Comparison of ENCODE assay signal across 20 cellular contexts in genomic region chr2:165268751-165269150, GRCh38. TPM values are rescaled to one million over a fixed set of nuclear protein-coding genes. Genes with fewer than 3 reads are reported as not detected.
DNase-seq lines count a peak whose midpoint lies in the region; ATAC-seq, FAIRE-seq and TF ChIP-seq lines count a peak whose summit lies in the region.
"Had no signal": no experiment of that assay in that cellular context is flagged by ENCODE, and none has a peak within 500 bp of the region (broad histone marks: within the 10 kb centered on the region; RNA-seq: fewer than 3 reads in every experiment).

No MANE protein-coding gene starts in this region.

- no peak overlapping the region for H3K27ac ChIP-seq in HepG2 (ENCODE audit: extremely low read length, insufficient read depth, low read length)
- H3K27ac ChIP-seq in right lobe of liver, result no peak overlapping the region
- H3K27ac ChIP-seq in OCI-LY7 (ENCODE audit: low read depth, low read length, poor library complexity, severe bottlenecking), result no peak overlapping the region
- H3K27ac ChIP-seq: esophagus squamous epithelium, pancreas, PC-9, spleen, tibial nerve had no signal

- BruUV-seq in HepG2 (replicated peaks; lab: Mats Ljungman, UMichigan), result no TSS peak
- no TSS peak for BruUV-seq in OCI-LY7 (replicated peaks; lab: Mats Ljungman, UMichigan)

- ATAC-seq in HepG2 (no peak), right lobe of liver (no peak), GM21723 (IDR thresholded peaks at IDR 0.05; ENCODE audit: unreplicated experiment) (peak; percentile 84), HG03432 (IDR thresholded peaks at IDR 0.05; ENCODE audit: unreplicated experiment) (peak; percentile 74), left colon (no peak)
- ATAC-seq in stimulated activated naive CD8-positive, alpha-beta T cell treated with anti-CD3 and anti-CD28 coated beads, Interleukin-15, amount 100 ng/mL, for 72 hours, result peak; percentile 96
- ATAC-seq: left cardiac atrium, pancreas had no signal

- peak overlapping the region; percentile 66 to 69 for H3K27ac Mint-ChIP-seq in stimulated activated naive CD8-positive, alpha-beta T cell treated with anti-CD3 and anti-CD28 coated beads, Interleukin-15, amount 100 ng/mL, for 72 hours
- H3K27ac Mint-ChIP-seq: activated T-helper 1 cell treated with anti-CD3 and anti-CD28 coated beads, Interleukin-12 subunit alpha, Interleukin-12 subunit beta, Interleukin-2, Interleukin-4 antibody, amounts not matched to agents 30 ng/mL and 10 ng/mL and 1 ng/mL, durations not matched to agents 14 hours and 24 hours and 36 hours had no signal

- H3K4me1 ChIP-seq in HepG2 (ENCODE audit: insufficient read depth, low read length) (no peaks in the 10 kb centered on the region), right lobe of liver (no peaks in the 10 kb centered on the region), BE2C (no peaks in the 10 kb centered on the region), OCI-LY7 (ENCODE audit: insufficient read depth, low read length, poor library complexity, severe bottlenecking) (no peaks in the 10 kb centered on the region)
- H3K4me1 ChIP-seq: pancreas had no signal

- no peaks in the 10 kb centered on the region for H3K36me3 ChIP-seq in HepG2 (replicated peaks in 1 of 2; ENCODE audit: control insufficient read depth in 1 of 2, insufficient read depth in 2 of 2, low read length in 2 of 2)
- H3K36me3 ChIP-seq in right lobe of liver, result no peaks in the 10 kb centered on the region
- no peaks in the 10 kb centered on the region for H3K36me3 ChIP-seq in BE2C
- no peaks in the 10 kb centered on the region for H3K36me3 ChIP-seq in OCI-LY7 (ENCODE audit: insufficient read depth, low read length)
- H3K36me3 ChIP-seq: esophagus squamous epithelium, pancreas, spleen, tibial nerve had no signal

- H3K9me2 ChIP-seq in OCI-LY7 (ENCODE audit: insufficient read depth, low read length), result no peaks in the 10 kb centered on the region

- TF ChIP-seq CTCF in HepG2 (CRISPR knock-in tag; IDR thresholded peaks at IDR 0.05) (no peak), right lobe of liver (IDR thresholded peaks at IDR 0.05) (no peak), BE2C (IDR thresholded peaks at IDR 0.05; ENCODE audit: low read depth, low read length) (no peak), OCI-LY7 (conservative IDR thresholded peaks at IDR 0.05; ENCODE audit: low read length) (no peak)

- TF ChIP-seq EP300 in HepG2 (IDR thresholded peaks at IDR 0.05; ENCODE audit: low read depth in 2 of 2, low read length in 2 of 2) (no peak), HepG2 (CRISPR knock-in tag; IDR thresholded peaks at IDR 0.05; ENCODE audit: borderline replicate concordance) (no peak)

- H3K9me3 ChIP-seq in HepG2 (ENCODE audit: low read length), result no peaks in the 10 kb centered on the region
- H3K9me3 ChIP-seq in right lobe of liver, result no peaks in the 10 kb centered on the region
- no peaks in the 10 kb centered on the region for H3K9me3 ChIP-seq in BE2C
- no peaks in the 10 kb centered on the region for H3K9me3 ChIP-seq in OCI-LY7 (ENCODE audit: low read length)
- H3K9me3 ChIP-seq: esophagus squamous epithelium, pancreas, spleen, tibial nerve had no signal

- peak; percentile 9 for DNase-seq in HepG2 (ENCODE audit: low spot score)
- DNase-seq in right lobe of liver, result no peak
- DNase-seq in stimulated activated naive CD8-positive, alpha-beta T cell treated with anti-CD3 and anti-CD28 coated beads, Interleukin-15, amount 100 ng/mL, for 72 hours, result peak; percentile 26 to 50
- DNase-seq in BE2C, result no peak
- DNase-seq in left colon, result no peak
- no peak for DNase-seq in OCI-LY7 (ENCODE audit: low spot score)
- DNase-seq: anterior cingulate cortex, cortex of kidney, esophagus squamous epithelium, left cardiac atrium, NCI-H1105, pancreas, PC-9, spleen had no signal

- no peak for FAIRE-seq in HepG2 (lab: Jason Lieb, UNC)
- FAIRE-seq: H54, pancreas had no signal

- H3K27me3 ChIP-seq in HepG2 (ENCODE audit: control insufficient read depth in 1 of 2, insufficient read depth in 2 of 2, low read length in 2 of 2) (no peaks in the 10 kb centered on the region), right lobe of liver (no peaks in the 10 kb centered on the region), BE2C (no peaks in the 10 kb centered on the region)
- H3K27me3 ChIP-seq: esophagus squamous epithelium, pancreas, spleen, tibial nerve had no signal

- H2AFZ ChIP-seq in HepG2 (ENCODE audit: low read length) (no peak overlapping the region), OCI-LY7 (ENCODE audit: low read length) (no peak overlapping the region)
- H2AFZ ChIP-seq: PC-9 had no signal

- intact Hi-C loops in HepG2 (cut with micrococcal nuclease; ENCODE audit: unreplicated experiment), result no loop called here
- intact Hi-C loops in right lobe of liver (cut with DNase I), result no loop called here
- intact Hi-C loops in left colon (cut with DNase I, micrococcal nuclease), result no loop called here
- intact Hi-C loops in OCI-LY7 (cut with micrococcal nuclease; ENCODE audit: unreplicated experiment), result no loop called here

- peaks cover 14% of the 10 kb centered on the region for H3K27me3 Mint-ChIP-seq in stimulated activated naive CD8-positive, alpha-beta T cell treated with anti-CD3 and anti-CD28 coated beads, Interleukin-15, amount 100 ng/mL, for 72 hours

- CTCF ChIA-PET in HepG2 (lab: Yijun Ruan, JAX; ENCODE audit: low intra/inter-chr PET ratio, low total read pairs) (no interaction called here), OCI-LY7 (lab: Charles Lee; ENCODE audit: unreplicated experiment) (no interaction called here)

- H3K9ac ChIP-seq in HepG2 (ENCODE audit: insufficient read depth, low read depth, low read length), result no peak overlapping the region

- in situ Hi-C loops in HepG2 (cut with HindIII; ENCODE audit: extremely low pct_ligation_motif_present, low pct_unique_long_range_greater_than_20kb), result no loop called here

- H3K4me3 ChIP-seq in HepG2 (replicated peaks in 1 of 3; ENCODE audit: insufficient read depth in 1 of 3, low read depth in 2 of 3, low read length in 3 of 3), result no peak overlapping the region
- no peak overlapping the region for H3K4me3 ChIP-seq in right lobe of liver
- no peak overlapping the region for H3K4me3 ChIP-seq in BE2C (ENCODE audit: low read depth, low read length)
- H3K4me3 ChIP-seq in OCI-LY7 (ENCODE audit: low read depth, low read length, poor library complexity, severe bottlenecking), result no peak overlapping the region
- H3K4me3 ChIP-seq: esophagus squamous epithelium, pancreas, PC-9, spleen, tibial nerve had no signal

- peak overlapping the region; percentile 9 to 14 for H3K4me3 Mint-ChIP-seq in stimulated activated naive CD8-positive, alpha-beta T cell treated with anti-CD3 and anti-CD28 coated beads, Interleukin-15, amount 100 ng/mL, for 72 hours
- H3K4me3 Mint-ChIP-seq: activated T-helper 1 cell treated with anti-CD3 and anti-CD28 coated beads, Interleukin-12 subunit alpha, Interleukin-12 subunit beta, Interleukin-2, Interleukin-4 antibody, amounts not matched to agents 30 ng/mL and 10 ng/mL and 1 ng/mL, durations not matched to agents 14 hours and 24 hours and 36 hours had no signal

- whole genome bisulfite sequencing in HepG2 (ENCODE audit: low lambda C conversion rate), result 30% methylated on average over 2 of the region's 2 CpGs
- WGBS in right lobe of liver (ENCODE audit: insufficient coverage, low coverage, low lambda C conversion rate, missing lambda C conversion rate), result 59% methylated on average over 2 of the region's 2 CpGs

- TF ChIP-seq POLR2A in HepG2 (IDR thresholded peaks at IDR 0.05; ENCODE audit: insufficient read depth in 1 of 2, low read depth in 2 of 2, low read length in 2 of 2) (no peak), right lobe of liver (IDR thresholded peaks at IDR 0.05) (no peak)

- POLR2A ChIA-PET in HepG2 (lab: Yijun Ruan, JAX) (no interaction called here), OCI-LY7 (lab: Charles Lee) (no interaction called here)

- peaks cover 24% of the 10 kb centered on the region for H3K4me1 Mint-ChIP-seq in stimulated activated naive CD8-positive, alpha-beta T cell treated with anti-CD3 and anti-CD28 coated beads, Interleukin-15, amount 100 ng/mL, for 72 hours

- H4K20me1 ChIP-seq in HepG2 (ENCODE audit: insufficient read depth, low read length), result no peaks in the 10 kb centered on the region
- H4K20me1 ChIP-seq in OCI-LY7 (ENCODE audit: insufficient read depth, low read length), result no peaks in the 10 kb centered on the region

- peaks cover 5 to 8% of the 10 kb centered on the region in 2 donors for H3K9me3 Mint-ChIP-seq in stimulated activated naive CD8-positive, alpha-beta T cell treated with anti-CD3 and anti-CD28 coated beads, Interleukin-15, amount 100 ng/mL, for 72 hours
- H3K9me3 Mint-ChIP-seq: activated T-helper 1 cell treated with anti-CD3 and anti-CD28 coated beads, Interleukin-12 subunit alpha, Interleukin-12 subunit beta, Interleukin-2, Interleukin-4 antibody, amounts not matched to agents 30 ng/mL and 10 ng/mL and 1 ng/mL, durations not matched to agents 14 hours and 24 hours and 36 hours had no signal

- TF ChIP-seq RAD21 in HepG2 (CRISPR knock-in tag; IDR thresholded peaks at IDR 0.05), result no peak

- no peaks in the 10 kb centered on the region for H3K79me2 ChIP-seq in HepG2 (ENCODE audit: insufficient read depth, low read length)
- no peaks in the 10 kb centered on the region for H3K79me2 ChIP-seq in OCI-LY7 (ENCODE audit: insufficient read depth, low read depth, low read length)

- H3K4me2 ChIP-seq in HepG2 (ENCODE audit: low read depth, low read length) (no peak overlapping the region), OCI-LY7 (ENCODE audit: low read length) (no peak overlapping the region)
- H3K4me2 ChIP-seq: PC-9 had no signal

RNA-seq across cellular contexts. Expression of gene SCN2A, which starts 29.5 kb away (rescaled TPM):
- total RNA-seq in HepG2 (2016; rRNA removed; fragmentation: Illumina TruSeq; extraction: Trizol) (0.17 and 0.20 TPM in 2 replicates), right lobe of liver (under 1 TPM in 2 of 6 experiments, not detected in 4; 0.12 to 0.27 TPM), left colon (under 1 TPM in 1 of 2 donors, not detected in 1; 0.14 TPM), OCI-LY7 (2022) (not detected in 2 replicates)
- total RNA-seq in HepG2 (2016; cell fraction: cytosol; rRNA removed; fragmentation: Illumina TruSeq; extraction: Trizol; ENCODE audit: low read depth), result under 0.01 TPM in 2 replicates
- 0.19 TPM in 2 replicates for total RNA-seq in HepG2 (2016; cell fraction: insoluble cytoplasmic fraction; rRNA removed; fragmentation: Illumina TruSeq; extraction: Trizol)
- 0.09 and 0.14 TPM in 2 replicates for total RNA-seq in HepG2 (2016; cell fraction: membrane; rRNA removed; fragmentation: Illumina TruSeq; extraction: Trizol)
- 0.69 and 0.96 TPM in 2 replicates for total RNA-seq in HepG2 (2016; cell fraction: nucleus; rRNA removed; fragmentation: Illumina TruSeq; extraction: Trizol)
- 0.30 and 0.31 TPM in 2 replicates for polyA plus RNA-seq in HepG2 (2011; rRNA removed)
- polyA plus RNA-seq in HepG2 (2011; cell fraction: cytosol; rRNA removed), result 0.05 and 0.14 TPM in 2 replicates
- 0.47 and 0.59 TPM in 2 replicates for polyA plus RNA-seq in HepG2 (2011; cell fraction: nucleus; rRNA removed)
- 0.43 and 0.61 TPM in 2 replicates for polyA plus RNA-seq in HepG2 (2012)
- polyA plus RNA-seq in HepG2 (2016; cell fraction: cytosol; fragmentation: Illumina TruSeq; extraction: Trizol; ENCODE audit: low read depth), result not detected in 2 replicates
- 0.17 and 0.23 TPM in 2 replicates for polyA plus RNA-seq in HepG2 (2016; cell fraction: insoluble cytoplasmic fraction; fragmentation: Illumina TruSeq; extraction: Trizol; ENCODE audit: low read depth)
- 0.02 and 0.05 TPM in 2 replicates for polyA plus RNA-seq in HepG2 (2016; cell fraction: membrane; fragmentation: Illumina TruSeq; extraction: Trizol; ENCODE audit: low read depth)
- 0.46 and 0.60 TPM in 2 replicates for polyA plus RNA-seq in HepG2 (2016; cell fraction: nucleus; fragmentation: Illumina TruSeq; extraction: Trizol; ENCODE audit: insufficient read depth, low read depth)
- 0.30 TPM in 1 of 2 replicates, not detected in the other for polyA minus RNA-seq in HepG2 (2011; rRNA and poly(A)+ RNA removed; ENCODE audit: low replicate concordance)
- polyA minus RNA-seq in HepG2 (2011; cell fraction: cytosol; rRNA and poly(A)+ RNA removed), result 0.10 and 0.26 TPM in 2 replicates
- polyA minus RNA-seq in HepG2 (2011; cell fraction: nucleus; rRNA and poly(A)+ RNA removed), result 2.9 and 3.6 TPM in 2 replicates
- 1.0 TPM for polyA plus RNA-seq in BE2C (2012; ENCODE audit: insufficient read depth, insufficient read length, low read depth)
- 0.03 TPM in 1 of 2 replicates, not detected in the other for total RNA-seq in OCI-LY7 (2014; rRNA removed; shearing (Covaris generic))
- total RNA-seq: activated T-helper 1 cell treated with anti-CD3 and anti-CD28 coated beads, Interleukin-12 subunit alpha, Interleukin-12 subunit beta, Interleukin-2, Interleukin-4 antibody, amounts not matched to agents 30 ng/mL and 10 ng/mL and 1 ng/mL, durations not matched to agents 14 hours and 24 hours and 36 hours; NCI-H460 had no signal

Comparison
In these comparisons a context has a peak if more than half of its experiments do, and no peak if none do; other contexts are left out.
1. DNase-seq: peak in HepG2 (single experiment) and stimulated activated naive CD8-positive, alpha-beta T cell treated with anti-CD3 and anti-CD28 coated beads, Interleukin-15, amount 100 ng/mL, for 72 hours (2 of 2); none in right lobe of liver (0 of 3), BE2C (single experiment), left colon (0 of 2) and OCI-LY7 (single experiment).
2. ATAC-seq: peak in GM21723 (single experiment), HG03432 (single experiment) and stimulated activated naive CD8-positive, alpha-beta T cell treated with anti-CD3 and anti-CD28 coated beads, Interleukin-15, amount 100 ng/mL, for 72 hours (single experiment); none in HepG2 (single experiment), right lobe of liver (0 of 4) and left colon (single experiment).